Comparison of ENCODE assay signal across 22 cellular contexts in genomic region chr22:27773236-27773550, GRCh38. TPM values are rescaled to one million over a fixed set of nuclear protein-coding genes. Genes with fewer than 3 reads are reported as not detected.
DNase-seq lines count a peak whose midpoint lies in the region; ATAC-seq and TF ChIP-seq lines count a peak whose summit lies in the region.
"Had no signal": no experiment of that assay in that cellular context is flagged by ENCODE, and none has a peak within 500 bp of the region (broad histone marks: within the 10 kb centered on the region; RNA-seq: fewer than 3 reads in every experiment).

No MANE protein-coding gene starts in this region.

- H3K36me3 ChIP-seq in endodermal cell (ENCODE audit: control insufficient read depth, insufficient read depth, low read length) (no peaks in the 10 kb centered on the region), skeletal muscle tissue (ENCODE audit: control insufficient read depth in 3 of 3, insufficient read depth in 3 of 3, low read length in 3 of 3) (peaks cover 0 to 8% (median 5%) of the 10 kb centered on the region in 3 donors)
- H3K36me3 ChIP-seq: BE2C had no signal

- TF ChIP-seq CTCF in RWPE1 (conservative IDR thresholded peaks at IDR 0.05; ENCODE audit: low read depth) (no peak), endodermal cell (conservative IDR thresholded peaks at IDR 0.05) (no peak), nephron (IDR thresholded peaks at IDR 0.05; ENCODE audit: unreplicated experiment in 3 of 3) (no peak), mesothelial cell of epicardium (IDR thresholded peaks at IDR 0.05; ENCODE audit: unreplicated experiment) (no peak)

- H3K27me3 ChIP-seq in endodermal cell (ENCODE audit: control insufficient read depth, insufficient read depth, low read length, poor library complexity, severe bottlenecking) (no peaks in the 10 kb centered on the region), skeletal muscle tissue (ENCODE audit: control insufficient read depth in 3 of 3, insufficient read depth in 3 of 3, low read length in 3 of 3) (no peaks in the 10 kb centered on the region)

- DNase-seq in RWPE1 (ENCODE audit: low spot score) (no peak), endodermal cell (no peak), NCI-H345 treated with DMSO at 0.1 percent for 48 hours (lab: John Stamatoyannopoulos, UW; ENCODE audit: unreplicated experiment) (no peak), OCI-M1 (lab: John Stamatoyannopoulos, UW) (no peak), mesothelial cell of epicardium (ENCODE audit: low spot score in 2 of 2, unreplicated experiment in 2 of 2) (no peak)
- DNase-seq: BE2C; CD4-positive, CD25-positive, alpha-beta regulatory T cell; COR-L47; DMS79; HCEC 1CT; KG1; NCI-H1105; NCI-H146; NCI-H2029; NCI-H226; NCI-H524; NCI-H774; NK-92 treated with Interleukin-12 subunit alpha and Interleukin-12 subunit beta, amount 100 ng/mL, for 24 hours had no signal

- H3K9me3 Mint-ChIP-seq in endodermal cell (no peaks in the 10 kb centered on the region), nephron (no peaks in the 10 kb centered on the region), mesothelial cell of epicardium (no peaks in the 10 kb centered on the region)

- H3K4me1 Mint-ChIP-seq in endodermal cell (peaks cover 17% of the 10 kb centered on the region), nephron (peaks cover 57% of the 10 kb centered on the region), mesothelial cell of epicardium (peaks cover 16% of the 10 kb centered on the region)
- H3K4me1 Mint-ChIP-seq: CD4-positive, CD25-positive, alpha-beta regulatory T cell had no signal

- WGBS in endodermal cell (ENCODE audit: insufficient coverage in 1 of 2, insufficient read length in 1 of 2), 2 experiments: 86 to 93% methylated on average over 13 to 14 of the region's 14 CpGs

- H3K9ac ChIP-seq in endodermal cell (ENCODE audit: extremely low read depth, low read length, poor library complexity, severe bottlenecking): no peak overlapping the region
- H3K9ac ChIP-seq in skeletal muscle tissue (ENCODE audit: low read depth in 1 of 3, low read length in 3 of 3): no peak overlapping the region

- H3K9me3 ChIP-seq in endodermal cell (ENCODE audit: control insufficient read depth, low read length) (no peaks in the 10 kb centered on the region), skeletal muscle tissue (ENCODE audit: control insufficient read depth in 3 of 3, low read length in 3 of 3) (no peaks in the 10 kb centered on the region)
- H3K9me3 ChIP-seq: BE2C had no signal

- CTCF ChIA-PET in RWPE1 (lab: Yijun Ruan, JAX): interaction anchor here (0.6 kb wide), 1 partner anchor 21 kb away, joined by 3 read pairs; no protein-coding TSS in a partner anchor

- no peak overlapping the region for H3K27ac Mint-ChIP-seq in endodermal cell
- peak overlapping the region in 2 of 3 experiments; percentile 52 to 53 for H3K27ac Mint-ChIP-seq in nephron
- H3K27ac Mint-ChIP-seq in mesothelial cell of epicardium: no peak overlapping the region
- H3K27ac Mint-ChIP-seq: CD4-positive, CD25-positive, alpha-beta regulatory T cell had no signal

- H3K4me3 Mint-ChIP-seq in endodermal cell (no peak overlapping the region), nephron (no peak overlapping the region), mesothelial cell of epicardium (no peak overlapping the region)
- H3K4me3 Mint-ChIP-seq: CD4-positive, CD25-positive, alpha-beta regulatory T cell had no signal

- POLR2A ChIA-PET in RWPE1 (lab: Yijun Ruan, JAX; ENCODE audit: low non-redundant PET): no interaction called here

- H3K36me3 Mint-ChIP-seq in endodermal cell (ENCODE audit: low read depth) (peaks cover 3% of the 10 kb centered on the region), nephron (ENCODE audit: low read depth) (peaks cover 7% of the 10 kb centered on the region), mesothelial cell of epicardium (peaks cover 2% of the 10 kb centered on the region)
- H3K36me3 Mint-ChIP-seq: CD4-positive, CD25-positive, alpha-beta regulatory T cell had no signal

- H3K4me1 ChIP-seq in endodermal cell (ENCODE audit: control insufficient read depth, insufficient read depth, low read length) (peaks cover 4% of the 10 kb centered on the region), skeletal muscle tissue (ENCODE audit: control insufficient read depth in 3 of 3, insufficient read depth in 3 of 3, low read length in 3 of 3) (peaks cover 43 to 59% (median 43%) of the 10 kb centered on the region in 3 donors)

- peak overlapping the region; percentile 61 for H3K27ac ChIP-seq in RWPE1
- peak overlapping the region; percentile 72 for H3K27ac ChIP-seq in endodermal cell (ENCODE audit: low read depth, low read length)
- H3K27ac ChIP-seq in skeletal muscle tissue (ENCODE audit: low read depth, low read length): peak overlapping the region; percentile 12

- H3K27me3 Mint-ChIP-seq in endodermal cell (ENCODE audit: insufficient read depth) (no peaks in the 10 kb centered on the region), nephron (ENCODE audit: low read depth) (no peaks in the 10 kb centered on the region), mesothelial cell of epicardium (ENCODE audit: low read depth) (no peaks in the 10 kb centered on the region)
- H3K27me3 Mint-ChIP-seq: CD4-positive, CD25-positive, alpha-beta regulatory T cell had no signal

- ATAC-seq in GM21360 (IDR thresholded peaks at IDR 0.05; ENCODE audit: unreplicated experiment): no peak
- ATAC-seq: Panc1 had no signal

- H3K4me3 ChIP-seq in endodermal cell (ENCODE audit: low read length) (no peak overlapping the region), skeletal muscle tissue (ENCODE audit: low read length in 3 of 3) (no peak overlapping the region)

RNA-seq across cellular contexts. Expression of gene MN1, which starts 28.4 kb away (rescaled TPM):
- total RNA-seq in endodermal cell: 10 to 100 TPM in 1 of 2 donors, 1 to 10 TPM in 1; 4.4 to 17.8 TPM
- polyA plus RNA-seq in endodermal cell (2013, experiment 1 of 2): 41.5 TPM
- 44.1 TPM for polyA plus RNA-seq in endodermal cell (2013, experiment 2 of 2)
- total RNA-seq in skeletal muscle tissue: 2.6 TPM
- 46.3 to 49.6 TPM (median 47.8 TPM) in 3 replicates for total RNA-seq in mesothelial cell of epicardium

Comparison
In these comparisons a context has a peak if more than half of its experiments do, and no peak if none do; other contexts are left out.
1. H3K27ac ChIP-seq: peak in every context shown above with its lines; median percentile 72 in endodermal cell; 61 in RWPE1; 12 in skeletal muscle tissue.
2. H3K27ac Mint-ChIP-seq: peak in nephron (2 of 3); none in endodermal cell (single experiment) and mesothelial cell of epicardium (single experiment).